In the genomic region with DNA sequence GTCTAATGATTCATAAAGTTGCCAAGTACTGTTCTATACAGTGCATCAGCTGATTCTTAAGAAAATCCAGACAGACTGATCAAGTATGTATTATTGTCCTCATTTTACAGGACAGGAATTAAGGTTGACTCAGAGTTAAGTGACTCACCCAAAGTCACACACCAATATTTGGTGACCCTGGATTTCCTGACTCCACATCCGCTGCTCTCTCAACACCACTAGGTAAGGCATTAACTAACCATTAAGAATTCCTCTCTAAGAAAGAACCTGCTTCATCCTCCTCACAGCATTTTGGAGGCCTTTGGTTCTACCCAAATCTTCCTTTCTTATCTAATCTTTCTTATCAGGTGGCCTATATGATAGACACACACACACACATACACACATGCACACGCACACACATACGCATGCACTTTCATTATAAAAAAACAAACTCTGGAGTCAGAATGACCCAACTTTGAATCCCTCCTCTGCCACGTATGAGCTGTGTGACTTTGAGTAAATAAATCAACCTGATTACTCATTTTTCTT, we compare ENCODE assay signal across 1 cellular context.
TF ChIP-seq lines count a peak whose summit lies in the region.

No MANE protein-coding gene starts in this region.

TF ChIP-seq in HepG2, 621 proteins besides CTCF, POLR2A, EP300 and RAD21 (continued from another document):
- TF ChIP-seq, protein P1, sequence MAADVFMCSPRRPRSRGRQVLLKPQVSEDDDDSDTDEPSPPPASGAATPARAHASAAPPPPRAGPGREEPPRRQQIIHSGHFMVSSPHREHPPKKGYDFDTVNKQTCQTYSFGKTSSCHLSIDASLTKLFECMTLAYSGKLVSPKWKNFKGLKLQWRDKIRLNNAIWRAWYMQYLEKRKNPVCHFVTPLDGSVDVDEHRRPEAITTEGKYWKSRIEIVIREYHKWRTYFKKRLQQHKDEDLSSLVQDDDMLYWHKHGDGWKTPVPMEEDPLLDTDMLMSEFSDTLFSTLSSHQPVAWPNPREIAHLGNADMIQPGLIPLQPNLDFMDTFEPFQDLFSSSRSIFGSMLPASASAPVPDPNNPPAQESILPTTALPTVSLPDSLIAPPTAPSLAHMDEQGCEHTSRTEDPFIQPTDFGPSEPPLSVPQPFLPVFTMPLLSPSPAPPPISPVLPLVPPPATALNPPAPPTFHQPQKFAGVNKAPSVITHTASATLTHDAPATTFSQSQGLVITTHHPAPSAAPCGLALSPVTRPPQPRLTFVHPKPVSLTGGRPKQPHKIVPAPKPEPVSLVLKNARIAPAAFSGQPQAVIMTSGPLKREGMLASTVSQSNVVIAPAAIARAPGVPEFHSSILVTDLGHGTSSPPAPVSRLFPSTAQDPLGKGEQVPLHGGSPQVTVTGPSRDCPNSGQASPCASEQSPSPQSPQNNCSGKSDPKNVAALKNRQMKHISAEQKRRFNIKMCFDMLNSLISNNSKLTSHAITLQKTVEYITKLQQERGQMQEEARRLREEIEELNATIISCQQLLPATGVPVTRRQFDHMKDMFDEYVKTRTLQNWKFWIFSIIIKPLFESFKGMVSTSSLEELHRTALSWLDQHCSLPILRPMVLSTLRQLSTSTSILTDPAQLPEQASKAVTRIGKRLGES (CRISPR knock-in tag; IDR thresholded peaks at IDR 0.05; ENCODE audit: borderline replicate concordance): no peak
- TF ChIP-seq, protein P2, sequence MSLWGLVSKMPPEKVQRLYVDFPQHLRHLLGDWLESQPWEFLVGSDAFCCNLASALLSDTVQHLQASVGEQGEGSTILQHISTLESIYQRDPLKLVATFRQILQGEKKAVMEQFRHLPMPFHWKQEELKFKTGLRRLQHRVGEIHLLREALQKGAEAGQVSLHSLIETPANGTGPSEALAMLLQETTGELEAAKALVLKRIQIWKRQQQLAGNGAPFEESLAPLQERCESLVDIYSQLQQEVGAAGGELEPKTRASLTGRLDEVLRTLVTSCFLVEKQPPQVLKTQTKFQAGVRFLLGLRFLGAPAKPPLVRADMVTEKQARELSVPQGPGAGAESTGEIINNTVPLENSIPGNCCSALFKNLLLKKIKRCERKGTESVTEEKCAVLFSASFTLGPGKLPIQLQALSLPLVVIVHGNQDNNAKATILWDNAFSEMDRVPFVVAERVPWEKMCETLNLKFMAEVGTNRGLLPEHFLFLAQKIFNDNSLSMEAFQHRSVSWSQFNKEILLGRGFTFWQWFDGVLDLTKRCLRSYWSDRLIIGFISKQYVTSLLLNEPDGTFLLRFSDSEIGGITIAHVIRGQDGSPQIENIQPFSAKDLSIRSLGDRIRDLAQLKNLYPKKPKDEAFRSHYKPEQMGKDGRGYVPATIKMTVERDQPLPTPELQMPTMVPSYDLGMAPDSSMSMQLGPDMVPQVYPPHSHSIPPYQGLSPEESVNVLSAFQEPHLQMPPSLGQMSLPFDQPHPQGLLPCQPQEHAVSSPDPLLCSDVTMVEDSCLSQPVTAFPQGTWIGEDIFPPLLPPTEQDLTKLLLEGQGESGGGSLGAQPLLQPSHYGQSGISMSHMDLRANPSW (CRISPR knock-in tag; IDR thresholded peaks at IDR 0.05; ENCODE audit: borderline replicate concordance): no peak
- TF ChIP-seq FOSL1 (CRISPR knock-in tag; IDR thresholded peaks at IDR 0.05; ENCODE audit: borderline replicate concordance): peak; percentile 70; the same call in 1 of the 2 replicates
- TF ChIP-seq, protein P3, sequence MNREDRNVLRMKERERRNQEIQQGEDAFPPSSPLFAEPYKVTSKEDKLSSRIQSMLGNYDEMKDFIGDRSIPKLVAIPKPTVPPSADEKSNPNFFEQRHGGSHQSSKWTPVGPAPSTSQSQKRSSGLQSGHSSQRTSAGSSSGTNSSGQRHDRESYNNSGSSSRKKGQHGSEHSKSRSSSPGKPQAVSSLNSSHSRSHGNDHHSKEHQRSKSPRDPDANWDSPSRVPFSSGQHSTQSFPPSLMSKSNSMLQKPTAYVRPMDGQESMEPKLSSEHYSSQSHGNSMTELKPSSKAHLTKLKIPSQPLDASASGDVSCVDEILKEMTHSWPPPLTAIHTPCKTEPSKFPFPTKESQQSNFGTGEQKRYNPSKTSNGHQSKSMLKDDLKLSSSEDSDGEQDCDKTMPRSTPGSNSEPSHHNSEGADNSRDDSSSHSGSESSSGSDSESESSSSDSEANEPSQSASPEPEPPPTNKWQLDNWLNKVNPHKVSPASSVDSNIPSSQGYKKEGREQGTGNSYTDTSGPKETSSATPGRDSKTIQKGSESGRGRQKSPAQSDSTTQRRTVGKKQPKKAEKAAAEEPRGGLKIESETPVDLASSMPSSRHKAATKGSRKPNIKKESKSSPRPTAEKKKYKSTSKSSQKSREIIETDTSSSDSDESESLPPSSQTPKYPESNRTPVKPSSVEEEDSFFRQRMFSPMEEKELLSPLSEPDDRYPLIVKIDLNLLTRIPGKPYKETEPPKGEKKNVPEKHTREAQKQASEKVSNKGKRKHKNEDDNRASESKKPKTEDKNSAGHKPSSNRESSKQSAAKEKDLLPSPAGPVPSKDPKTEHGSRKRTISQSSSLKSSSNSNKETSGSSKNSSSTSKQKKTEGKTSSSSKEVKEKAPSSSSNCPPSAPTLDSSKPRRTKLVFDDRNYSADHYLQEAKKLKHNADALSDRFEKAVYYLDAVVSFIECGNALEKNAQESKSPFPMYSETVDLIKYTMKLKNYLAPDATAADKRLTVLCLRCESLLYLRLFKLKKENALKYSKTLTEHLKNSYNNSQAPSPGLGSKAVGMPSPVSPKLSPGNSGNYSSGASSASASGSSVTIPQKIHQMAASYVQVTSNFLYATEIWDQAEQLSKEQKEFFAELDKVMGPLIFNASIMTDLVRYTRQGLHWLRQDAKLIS (CRISPR knock-in tag; IDR thresholded peaks at IDR 0.05): no peak
- TF ChIP-seq, protein P4, sequence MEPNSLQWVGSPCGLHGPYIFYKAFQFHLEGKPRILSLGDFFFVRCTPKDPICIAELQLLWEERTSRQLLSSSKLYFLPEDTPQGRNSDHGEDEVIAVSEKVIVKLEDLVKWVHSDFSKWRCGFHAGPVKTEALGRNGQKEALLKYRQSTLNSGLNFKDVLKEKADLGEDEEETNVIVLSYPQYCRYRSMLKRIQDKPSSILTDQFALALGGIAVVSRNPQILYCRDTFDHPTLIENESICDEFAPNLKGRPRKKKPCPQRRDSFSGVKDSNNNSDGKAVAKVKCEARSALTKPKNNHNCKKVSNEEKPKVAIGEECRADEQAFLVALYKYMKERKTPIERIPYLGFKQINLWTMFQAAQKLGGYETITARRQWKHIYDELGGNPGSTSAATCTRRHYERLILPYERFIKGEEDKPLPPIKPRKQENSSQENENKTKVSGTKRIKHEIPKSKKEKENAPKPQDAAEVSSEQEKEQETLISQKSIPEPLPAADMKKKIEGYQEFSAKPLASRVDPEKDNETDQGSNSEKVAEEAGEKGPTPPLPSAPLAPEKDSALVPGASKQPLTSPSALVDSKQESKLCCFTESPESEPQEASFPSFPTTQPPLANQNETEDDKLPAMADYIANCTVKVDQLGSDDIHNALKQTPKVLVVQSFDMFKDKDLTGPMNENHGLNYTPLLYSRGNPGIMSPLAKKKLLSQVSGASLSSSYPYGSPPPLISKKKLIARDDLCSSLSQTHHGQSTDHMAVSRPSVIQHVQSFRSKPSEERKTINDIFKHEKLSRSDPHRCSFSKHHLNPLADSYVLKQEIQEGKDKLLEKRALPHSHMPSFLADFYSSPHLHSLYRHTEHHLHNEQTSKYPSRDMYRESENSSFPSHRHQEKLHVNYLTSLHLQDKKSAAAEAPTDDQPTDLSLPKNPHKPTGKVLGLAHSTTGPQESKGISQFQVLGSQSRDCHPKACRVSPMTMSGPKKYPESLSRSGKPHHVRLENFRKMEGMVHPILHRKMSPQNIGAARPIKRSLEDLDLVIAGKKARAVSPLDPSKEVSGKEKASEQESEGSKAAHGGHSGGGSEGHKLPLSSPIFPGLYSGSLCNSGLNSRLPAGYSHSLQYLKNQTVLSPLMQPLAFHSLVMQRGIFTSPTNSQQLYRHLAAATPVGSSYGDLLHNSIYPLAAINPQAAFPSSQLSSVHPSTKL (CRISPR knock-in tag; IDR thresholded peaks at IDR 0.05): peak; percentile 61; the same call in 1 of the 2 replicates
- TF ChIP-seq RCOR2 (CRISPR knock-in tag; IDR thresholded peaks at IDR 0.05): 0 out of 2 replicates have a peak, but pooled peaks have one; percentile 22
- TF ChIP-seq DPF2 (CRISPR knock-in tag; IDR thresholded peaks at IDR 0.05; ENCODE audit: borderline replicate concordance, low read depth): no peak
- TF ChIP-seq LCORL (IDR thresholded peaks at IDR 0.05): no peak
- TF ChIP-seq LCORL (CRISPR knock-in tag; IDR thresholded peaks at IDR 0.05): no peak
- TF ChIP-seq ZFX (CRISPR knock-in tag; IDR thresholded peaks at IDR 0.05; ENCODE audit: low read depth): no peak
- peak; percentile 45; the same call in 1 of the 2 replicates for TF ChIP-seq GFI1 (CRISPR knock-in tag; IDR thresholded peaks at IDR 0.05; ENCODE audit: borderline replicate concordance)
- TF ChIP-seq MED1 (CRISPR knock-in tag; IDR thresholded peaks at IDR 0.05): peak; percentile 51; the same call in 1 of the 2 replicates
- peak; percentile 12 for TF ChIP-seq TEAD3 (CRISPR knock-in tag; optimal IDR thresholded peaks at IDR 0.05; ENCODE audit: borderline replicate concordance)
- TF ChIP-seq GATAD2A (CRISPR knock-in tag; IDR thresholded peaks at IDR 0.05): peak; percentile 40; the same call in 1 of the 2 replicates
- TF ChIP-seq HMG20A (CRISPR knock-in tag; IDR thresholded peaks at IDR 0.05; ENCODE audit: borderline replicate concordance): peak; percentile 13; the same call in 1 of the 2 replicates
- TF ChIP-seq ETV5 (CRISPR knock-in tag; IDR thresholded peaks at IDR 0.05; ENCODE audit: borderline replicate concordance): peak; percentile 92; the same call in 1 of the 2 replicates
- TF ChIP-seq NR2F6 (IDR thresholded peaks at IDR 0.05): no peak
- TF ChIP-seq NR2F6 (CRISPR knock-in tag; IDR thresholded peaks at IDR 0.05): peak; percentile 37; the same call in 1 of the 2 replicates
- TF ChIP-seq TARDBP (CRISPR knock-in tag; IDR thresholded peaks at IDR 0.05): no peak
- TF ChIP-seq, protein P5, sequence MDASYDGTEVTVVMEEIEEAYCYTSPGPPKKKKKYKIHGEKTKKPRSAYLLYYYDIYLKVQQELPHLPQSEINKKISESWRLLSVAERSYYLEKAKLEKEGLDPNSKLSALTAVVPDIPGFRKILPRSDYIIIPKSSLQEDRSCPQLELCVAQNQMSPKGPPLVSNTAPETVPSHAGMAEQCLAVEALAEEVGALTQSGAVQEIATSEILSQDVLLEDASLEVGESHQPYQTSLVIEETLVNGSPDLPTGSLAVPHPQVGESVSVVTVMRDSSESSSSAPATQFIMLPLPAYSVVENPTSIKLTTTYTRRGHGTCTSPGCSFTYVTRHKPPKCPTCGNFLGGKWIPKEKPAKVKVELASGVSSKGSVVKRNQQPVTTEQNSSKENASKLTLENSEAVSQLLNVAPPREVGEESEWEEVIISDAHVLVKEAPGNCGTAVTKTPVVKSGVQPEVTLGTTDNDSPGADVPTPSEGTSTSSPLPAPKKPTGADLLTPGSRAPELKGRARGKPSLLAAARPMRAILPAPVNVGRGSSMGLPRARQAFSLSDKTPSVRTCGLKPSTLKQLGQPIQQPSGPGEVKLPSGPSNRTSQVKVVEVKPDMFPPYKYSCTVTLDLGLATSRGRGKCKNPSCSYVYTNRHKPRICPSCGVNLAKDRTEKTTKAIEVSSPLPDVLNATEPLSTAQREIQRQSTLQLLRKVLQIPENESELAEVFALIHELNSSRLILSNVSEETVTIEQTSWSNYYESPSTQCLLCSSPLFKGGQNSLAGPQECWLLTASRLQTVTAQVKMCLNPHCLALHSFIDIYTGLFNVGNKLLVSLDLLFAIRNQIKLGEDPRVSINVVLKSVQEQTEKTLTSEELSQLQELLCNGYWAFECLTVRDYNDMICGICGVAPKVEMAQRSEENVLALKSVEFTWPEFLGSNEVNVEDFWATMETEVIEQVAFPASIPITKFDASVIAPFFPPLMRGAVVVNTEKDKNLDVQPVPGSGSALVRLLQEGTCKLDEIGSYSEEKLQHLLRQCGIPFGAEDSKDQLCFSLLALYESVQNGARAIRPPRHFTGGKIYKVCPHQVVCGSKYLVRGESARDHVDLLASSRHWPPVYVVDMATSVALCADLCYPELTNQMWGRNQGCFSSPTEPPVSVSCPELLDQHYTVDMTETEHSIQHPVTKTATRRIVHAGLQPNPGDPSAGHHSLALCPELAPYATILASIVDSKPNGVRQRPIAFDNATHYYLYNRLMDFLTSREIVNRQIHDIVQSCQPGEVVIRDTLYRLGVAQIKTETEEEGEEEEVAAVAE (CRISPR knock-in tag; IDR thresholded peaks at IDR 0.05; ENCODE audit: borderline replicate concordance): no peak
- no peak for TF ChIP-seq ZNF260 (CRISPR knock-in tag; IDR thresholded peaks at IDR 0.05; ENCODE audit: borderline replicate concordance, low read depth)
- TF ChIP-seq, protein P6, sequence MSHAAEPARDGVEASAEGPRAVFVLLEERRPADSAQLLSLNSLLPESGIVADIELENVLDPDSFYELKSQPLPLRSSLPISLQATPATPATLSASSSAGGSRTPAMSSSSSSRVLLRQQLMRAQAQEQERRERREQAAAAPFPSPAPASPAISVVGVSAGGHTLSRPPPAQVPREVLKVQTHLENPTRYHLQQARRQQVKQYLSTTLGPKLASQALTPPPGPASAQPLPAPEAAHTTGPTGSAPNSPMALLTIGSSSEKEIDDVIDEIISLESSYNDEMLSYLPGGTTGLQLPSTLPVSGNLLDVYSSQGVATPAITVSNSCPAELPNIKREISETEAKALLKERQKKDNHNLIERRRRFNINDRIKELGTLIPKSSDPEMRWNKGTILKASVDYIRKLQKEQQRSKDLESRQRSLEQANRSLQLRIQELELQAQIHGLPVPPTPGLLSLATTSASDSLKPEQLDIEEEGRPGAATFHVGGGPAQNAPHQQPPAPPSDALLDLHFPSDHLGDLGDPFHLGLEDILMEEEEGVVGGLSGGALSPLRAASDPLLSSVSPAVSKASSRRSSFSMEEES (CRISPR knock-in tag; IDR thresholded peaks at IDR 0.05): 0 out of 2 replicates have a peak, but pooled peaks have one; percentile 28
- TF ChIP-seq AKAP8 (CRISPR knock-in tag; IDR thresholded peaks at IDR 0.05): no peak
- 0 out of 2 replicates have a peak, but pooled peaks have one; percentile 41 for TF ChIP-seq JUNB (CRISPR knock-in tag; IDR thresholded peaks at IDR 0.05; ENCODE audit: borderline replicate concordance)
- TF ChIP-seq HNRNPLL (IDR thresholded peaks at IDR 0.05; ENCODE audit: low read depth, low read length, poor library complexity, severe bottlenecking): no peak
- TF ChIP-seq ZNF569 (CRISPR knock-in tag; IDR thresholded peaks at IDR 0.05; ENCODE audit: borderline replicate concordance): no peak
- TF ChIP-seq ZNF768 (CRISPR knock-in tag; IDR thresholded peaks at IDR 0.05): no peak
- no peak for TF ChIP-seq SOX13 (IDR thresholded peaks at IDR 0.05)
- peak in 1 of 2 experiments; percentile 28; a peak in 1 of 4 replicates for TF ChIP-seq SOX13 (CRISPR knock-in tag; conservative IDR thresholded peaks at IDR 0.05 in 1 of 2, IDR thresholded peaks at IDR 0.05 in 1 of 2)
- TF ChIP-seq, protein P7, sequence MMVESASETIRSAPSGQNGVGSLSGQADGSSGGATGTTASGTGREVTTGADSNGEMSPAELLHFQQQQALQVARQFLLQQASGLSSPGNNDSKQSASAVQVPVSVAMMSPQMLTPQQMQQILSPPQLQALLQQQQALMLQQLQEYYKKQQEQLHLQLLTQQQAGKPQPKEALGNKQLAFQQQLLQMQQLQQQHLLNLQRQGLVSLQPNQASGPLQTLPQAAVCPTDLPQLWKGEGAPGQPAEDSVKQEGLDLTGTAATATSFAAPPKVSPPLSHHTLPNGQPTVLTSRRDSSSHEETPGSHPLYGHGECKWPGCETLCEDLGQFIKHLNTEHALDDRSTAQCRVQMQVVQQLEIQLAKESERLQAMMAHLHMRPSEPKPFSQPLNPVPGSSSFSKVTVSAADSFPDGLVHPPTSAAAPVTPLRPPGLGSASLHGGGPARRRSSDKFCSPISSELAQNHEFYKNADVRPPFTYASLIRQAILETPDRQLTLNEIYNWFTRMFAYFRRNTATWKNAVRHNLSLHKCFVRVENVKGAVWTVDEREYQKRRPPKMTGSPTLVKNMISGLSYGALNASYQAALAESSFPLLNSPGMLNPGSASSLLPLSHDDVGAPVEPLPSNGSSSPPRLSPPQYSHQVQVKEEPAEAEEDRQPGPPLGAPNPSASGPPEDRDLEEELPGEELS (CRISPR knock-in tag; IDR thresholded peaks at IDR 0.05): peak; percentile 54; the same call in 1 of the 2 replicates
- peak; percentile 76 for TF ChIP-seq ELF3 (CRISPR knock-in tag; IDR thresholded peaks at IDR 0.05)
- peak; percentile 95 for TF ChIP-seq FOSL2 (CRISPR knock-in tag; IDR thresholded peaks at IDR 0.05)
